ENCODE assay signal across 9 cellular contexts in genomic region chr4:40264497-40264896, GRCh38.
DNase-seq lines count a peak whose midpoint lies in the region; ATAC-seq and TF ChIP-seq lines count a peak whose summit lies in the region.
"Had no signal": no experiment of that assay in that cellular context is flagged by ENCODE, and none has a peak within 500 bp of the region (broad histone marks: within the 10 kb centered on the region; RNA-seq: fewer than 3 reads in every experiment).

No MANE protein-coding gene starts in this region.

- ATAC-seq in Right ventricle myocardium inferior, result peak; percentile 60
- ATAC-seq in stimulated activated naive CD8-positive, alpha-beta T cell treated with anti-CD3 and anti-CD28 coated beads, Interleukin-15, amount 100 ng/mL, for 72 hours, result no peak

- H3K9me3 Mint-ChIP-seq in stimulated activated naive CD8-positive, alpha-beta T cell treated with anti-CD3 and anti-CD28 coated beads, Interleukin-15, amount 100 ng/mL, for 72 hours, result no peaks in the 10 kb centered on the region

- no peaks in the 10 kb centered on the region for H3K36me3 ChIP-seq in right atrium auricular region

- H3K27me3 ChIP-seq in right atrium auricular region, result no peaks in the 10 kb centered on the region

- DNase-seq in Right ventricle myocardium inferior (ENCODE audit: missing footprints) (no peak), right atrium auricular region (ENCODE audit: low spot score) (no peak), RWPE1 (ENCODE audit: low spot score) (no peak), fibroblast of peridontal ligament (ENCODE audit: extremely low read depth) (peak; percentile 75), SKM-1 (lab: John Stamatoyannopoulos, UW; ENCODE audit: unreplicated experiment) (no peak), NCI-H1417 (lab: John Stamatoyannopoulos, UW) (no peak)
- DNase-seq in stimulated activated naive CD8-positive, alpha-beta T cell treated with anti-CD3 and anti-CD28 coated beads, Interleukin-15, amount 100 ng/mL, for 72 hours, result no peak
- no peak for DNase-seq in activated T-cell treated with anti-CD3 and anti-CD28 coated beads, Interleukin-2, amount 50 U/mL, for 1 hour

- no peak overlapping the region for H3K4me3 ChIP-seq in right atrium auricular region

- H3K27ac Mint-ChIP-seq in stimulated activated naive CD8-positive, alpha-beta T cell treated with anti-CD3 and anti-CD28 coated beads, Interleukin-15, amount 100 ng/mL, for 72 hours, result peak overlapping the region; percentile 96 to 97

- H3K4me1 ChIP-seq in right atrium auricular region, result no peaks in the 10 kb centered on the region

- H3K4me3 Mint-ChIP-seq in stimulated activated naive CD8-positive, alpha-beta T cell treated with anti-CD3 and anti-CD28 coated beads, Interleukin-15, amount 100 ng/mL, for 72 hours, result peak overlapping the region; percentile 71 to 83

- peaks cover 72% of the 10 kb centered on the region for H3K4me1 Mint-ChIP-seq in stimulated activated naive CD8-positive, alpha-beta T cell treated with anti-CD3 and anti-CD28 coated beads, Interleukin-15, amount 100 ng/mL, for 72 hours

- no peaks in the 10 kb centered on the region for H3K27me3 Mint-ChIP-seq in stimulated activated naive CD8-positive, alpha-beta T cell treated with anti-CD3 and anti-CD28 coated beads, Interleukin-15, amount 100 ng/mL, for 72 hours
- H3K27me3 Mint-ChIP-seq: B cell had no signal

- no peaks in the 10 kb centered on the region for H3K9me3 ChIP-seq in right atrium auricular region

- TF ChIP-seq CTCF in right atrium auricular region (IDR thresholded peaks at IDR 0.05), result no peak
- no peak for TF ChIP-seq CTCF in RWPE1 (conservative IDR thresholded peaks at IDR 0.05; ENCODE audit: low read depth)

- intact Hi-C loops in Right ventricle myocardium inferior (cut with DNase I), result no loop called here

- H3K27ac ChIP-seq in right atrium auricular region (no peak overlapping the region), RWPE1 (peak overlapping the region; percentile 30; the same call in 1 of the 2 replicates)

- CTCF ChIA-PET in RWPE1 (lab: Yijun Ruan, JAX), result no interaction called here

- POLR2A ChIA-PET in RWPE1 (lab: Yijun Ruan, JAX; ENCODE audit: low non-redundant PET), result no interaction called here
